25 cellular contexts compared by ENCODE assay signal in genomic region chr15:26477044-26477443, GRCh38.
"Had no signal": no experiment of that assay in that cellular context is flagged by ENCODE, and none has a peak within 500 bp of the region (broad histone marks: within the 10 kb centered on the region; RNA-seq: fewer than 3 reads in every experiment).

No MANE protein-coding gene starts in this region.

- ATAC-seq: naive thymus-derived CD4-positive, alpha-beta T cell; natural killer cell; psoas muscle; right lobe of liver; stimulated activated effector memory CD8-positive, alpha-beta T cell treated with anti-CD3 and anti-CD28 coated beads, Interleukin-12 subunit alpha, Interleukin-12 subunit beta, amount 100 ng/mL, for 72 hours; stimulated activated naive B cell treated with anti-CD40 and anti-IgM and Interleukin-4, amounts not matched to agents 10 μg/mL and 1 μg/mL and 100 μg/mL, for 72 hours; upper lobe of right lung had no signal

- H3K9ac ChIP-seq: neural progenitor cell, parathyroid adenoma had no signal

- H3K27me3 ChIP-seq: neural progenitor cell, ovary, right lobe of liver, sigmoid colon, stomach, suprapubic skin, testis, tibial artery, transverse colon, upper lobe of right lung, uterus had no signal

- DNase-seq: naive thymus-derived CD4-positive, alpha-beta T cell; natural killer cell; occipital lobe; ovary; posterior cingulate gyrus; psoas muscle; right lobe of liver; sigmoid colon; small intestine; stimulated activated CD4-positive, alpha-beta T cell treated with anti-CD3 and anti-CD28 coated beads, Interleukin-15, amount 100 ng/mL, for 24 hours; stimulated activated CD4-positive, alpha-beta T cell treated with anti-CD3 and anti-CD28 coated beads, Interleukin-2, amount 100 ng/mL, for 24 hours; stimulated activated CD4-positive, alpha-beta T cell treated with anti-CD3 and anti-CD28 coated beads, Interleukin-2, amount 100 ng/mL, for 48 hours; stimulated activated CD4-positive, alpha-beta T cell treated with anti-CD3 and anti-CD28 coated beads, Interleukin-4, amount 100 ng/mL, for 24 hours; stimulated activated naive B cell treated with anti-CD40 and anti-IgM and Interleukin-4, amounts not matched to agents 10 μg/mL and 1 μg/mL and 100 μg/mL, for 72 hours; stimulated activated naive CD4-positive, alpha-beta T cell treated with Interleukin-2 at 50 U/mL for 16 hours; stomach; testis; tibial artery; transverse colon; upper lobe of right lung; uterus had no signal

- H3K9me3 ChIP-seq: ovary, psoas muscle, right lobe of liver, testis, transverse colon, upper lobe of right lung, uterus had no signal

- H3K36me3 ChIP-seq: neural progenitor cell, ovary, right lobe of liver, sigmoid colon, stomach, suprapubic skin, tibial artery, transverse colon, upper lobe of right lung, uterus had no signal

- H3K27ac ChIP-seq: neural progenitor cell, ovary, parathyroid adenoma, psoas muscle, right lobe of liver, sigmoid colon, stomach, suprapubic skin, testis, tibial artery, transverse colon, upper lobe of right lung, uterus had no signal

- H3K4me2 ChIP-seq: neural progenitor cell had no signal

- H3K4me1 ChIP-seq: neural progenitor cell, parathyroid adenoma, psoas muscle, right lobe of liver, sigmoid colon, stomach, suprapubic skin, testis, tibial artery, transverse colon, upper lobe of right lung, uterus had no signal

- H3K4me3 ChIP-seq: neural progenitor cell, ovary, psoas muscle, right lobe of liver, sigmoid colon, stomach, suprapubic skin, testis, tibial artery, transverse colon, upper lobe of right lung, uterus had no signal
